Comparison of ENCODE assay signal across 24 cellular contexts in the genomic region with DNA sequence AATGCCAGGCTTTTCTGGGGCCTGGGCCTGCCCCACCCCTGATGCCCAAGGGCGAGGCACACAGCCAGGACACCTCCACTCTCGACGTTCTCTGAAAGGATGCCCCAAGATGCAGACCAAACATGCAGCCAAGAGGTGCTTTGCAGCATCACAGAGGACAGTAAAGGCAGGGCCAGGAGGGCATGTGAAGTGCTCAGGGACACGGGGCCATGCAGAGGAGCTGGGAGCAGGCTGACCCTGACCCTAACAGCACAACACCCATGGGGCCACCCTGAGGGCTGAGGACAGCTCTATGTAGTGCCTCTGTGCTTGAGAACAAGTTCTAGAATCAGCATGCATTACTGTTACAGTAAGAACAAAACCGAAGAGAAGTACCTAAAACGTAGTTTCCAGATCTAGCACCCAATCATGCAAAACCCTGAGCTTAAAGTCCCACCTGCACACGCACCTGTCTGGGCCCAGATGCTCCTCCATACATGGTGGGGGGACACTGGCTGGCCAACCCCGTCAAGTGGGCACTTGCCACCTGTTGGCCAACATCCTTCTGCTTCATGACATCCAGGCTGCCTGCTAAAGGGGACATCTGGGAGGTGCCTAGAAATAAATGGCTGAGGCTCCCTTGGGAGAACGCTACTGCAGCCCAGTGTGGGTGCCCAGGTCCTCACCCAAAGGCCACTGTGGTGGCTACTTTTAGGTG. TPM values are rescaled to one million over a fixed set of nuclear protein-coding genes. Genes with fewer than 3 reads are reported as not detected.
DNase-seq lines count a peak whose midpoint lies in the region; ATAC-seq and TF ChIP-seq lines count a peak whose summit lies in the region.
"Had no signal": no experiment of that assay in that cellular context is flagged by ENCODE, and none has a peak within 500 bp of the region (broad histone marks: within the 10 kb centered on the region; RNA-seq: fewer than 3 reads in every experiment).

No MANE protein-coding gene starts in this region.

- no peak for TF ChIP-seq CTCF in MCF 10A (IDR thresholded peaks at IDR 0.05; ENCODE audit: unreplicated experiment)
- TF ChIP-seq CTCF in mammary epithelial cell (conservative IDR thresholded peaks at IDR 0.05 in 1 of 2, IDR thresholded peaks at IDR 0.05 in 1 of 2; ENCODE audit: extremely low read depth in 1 of 2, insufficient read depth in 1 of 2, low read depth in 1 of 2, low read length in 2 of 2), result no peak
- TF ChIP-seq CTCF in adrenal gland (IDR thresholded peaks at IDR 0.05), result no peak
- no peak for TF ChIP-seq CTCF in mesothelial cell of epicardium (IDR thresholded peaks at IDR 0.05; ENCODE audit: unreplicated experiment)
- TF ChIP-seq CTCF in tibial nerve (IDR thresholded peaks at IDR 0.05), result no peak

- no peaks in the 10 kb centered on the region for H4K20me1 ChIP-seq in mammary epithelial cell (ENCODE audit: insufficient read depth, low read length)

- TF ChIP-seq EP300 in tibial nerve (IDR thresholded peaks at IDR 0.05), result no peak

- no peak overlapping the region for H3K4me3 ChIP-seq in mammary epithelial cell (replicated peaks in 1 of 3; ENCODE audit: insufficient read depth in 1 of 3, low read depth in 2 of 3, low read length in 3 of 3)
- H3K4me3 ChIP-seq in adrenal gland, result no peak overlapping the region
- H3K4me3 ChIP-seq in tibial nerve, result no peak overlapping the region
- H3K4me3 ChIP-seq: A549, gastrocnemius medialis, left lung, MG63, upper lobe of left lung had no signal

- H3K27ac Mint-ChIP-seq in MCF 10A (ENCODE audit: low read depth, unreplicated experiment) (no peak overlapping the region), mesothelial cell of epicardium (peak overlapping the region; percentile 75)
- H3K27ac Mint-ChIP-seq: T-cell had no signal

- no peak overlapping the region for H3K9ac ChIP-seq in mammary epithelial cell (ENCODE audit: insufficient read depth, low read length)

- in situ Hi-C loops in mammary epithelial cell (cut with MboI; ENCODE audit: low sequenced_read_pairs in 2 of 2), result loop anchor here in 1 of 2 donors (25.0 kb wide), 2 partner anchors 116 to 434 kb away; no protein-coding TSS in a partner anchor

- peaks cover 74% of the 10 kb centered on the region for H3K79me2 ChIP-seq in mammary epithelial cell (ENCODE audit: insufficient read depth, low read length)

- no peak for ATAC-seq in esophagus mucosa
- ATAC-seq: A549, gastrocnemius medialis, left lung, T-cell had no signal

- H3K36me3 Mint-ChIP-seq in MCF 10A (ENCODE audit: insufficient read depth, unreplicated experiment) (no peaks in the 10 kb centered on the region), mesothelial cell of epicardium (peaks cover 7% of the 10 kb centered on the region)

- H3K4me1 ChIP-seq in mammary epithelial cell (ENCODE audit: insufficient read depth, low read length) (peaks cover 59% of the 10 kb centered on the region), adrenal gland (replicated peaks in 1 of 2) (peaks cover 84 to 86% of the 10 kb centered on the region in 2 donors), tibial nerve (peaks cover 0 to 94% (median 55%) of the 10 kb centered on the region in 4 donors)

- no TSS peak for BruUV-seq in MCF 10A (replicated peaks; lab: Mats Ljungman, UMichigan)
- no TSS peak for BruUV-seq in mammary epithelial cell (replicated peaks; lab: Mats Ljungman, UMichigan)

- 75% methylated on average over 6 of the region's 9 CpGs for WGBS in mammary epithelial cell (ENCODE audit: low coverage, missing lambda C conversion rate)
- 68 to 77% (median 73%) methylated on average over 7 to 9 of the region's 9 CpGs for WGBS in adrenal gland, 4 donors
- WGBS in tibial nerve, 2 donors, result 74 to 83% methylated on average over 9 of the region's 9 CpGs

- peaks cover 51% of the 10 kb centered on the region for H3K4me1 Mint-ChIP-seq in MCF 10A (ENCODE audit: insufficient read depth, unreplicated experiment)
- H3K4me1 Mint-ChIP-seq in mesothelial cell of epicardium, result peaks cover 74% of the 10 kb centered on the region
- H3K4me1 Mint-ChIP-seq: activated CD4-positive, alpha-beta T cell treated with anti-CD3 and anti-CD28 coated beads, Interleukin-2, amount 10 ng/mL, durations not matched to agents 7 days and 5 days had no signal

- no peaks in the 10 kb centered on the region for H3K9me3 Mint-ChIP-seq in MCF 10A (ENCODE audit: unreplicated experiment)
- peaks cover 4% of the 10 kb centered on the region for H3K9me3 Mint-ChIP-seq in mesothelial cell of epicardium
- H3K9me3 Mint-ChIP-seq: activated CD4-positive, alpha-beta T cell treated with anti-CD3 and anti-CD28 coated beads, Interleukin-2, amount 10 ng/mL, durations not matched to agents 7 days and 5 days; T-cell had no signal

- no peaks in the 10 kb centered on the region for H3K27me3 Mint-ChIP-seq in MCF 10A (ENCODE audit: insufficient read depth, unreplicated experiment)
- H3K27me3 Mint-ChIP-seq in mesothelial cell of epicardium (ENCODE audit: low read depth), result no peaks in the 10 kb centered on the region
- H3K27me3 Mint-ChIP-seq: activated CD4-positive, alpha-beta T cell treated with anti-CD3 and anti-CD28 coated beads, Interleukin-2, amount 10 ng/mL, durations not matched to agents 7 days and 5 days; T-cell had no signal

- H3K4me3 Mint-ChIP-seq in MCF 10A (ENCODE audit: unreplicated experiment) (no peak overlapping the region), mesothelial cell of epicardium (no peak overlapping the region)
- H3K4me3 Mint-ChIP-seq: activated CD4-positive, alpha-beta T cell treated with anti-CD3 and anti-CD28 coated beads, Interleukin-2, amount 10 ng/mL, durations not matched to agents 7 days and 5 days; T-cell had no signal

- intact Hi-C loops in MCF 10A (cut with micrococcal nuclease) (loop anchor here (10.0 kb wide), 1 partner anchor 238 kb away; no protein-coding TSS in a partner anchor), mammary epithelial cell (cut with micrococcal nuclease) (loop anchor here (10.0 kb wide), 2 partner anchors 448 to 772 kb away; a partner anchor contains a TSS), adrenal gland (cut with DNase I) (loop anchor here in 1 of 2 donors (5.0 kb wide), 1 partner anchor 116 kb away; no protein-coding TSS in a partner anchor)

- H3K9me3 ChIP-seq in mammary epithelial cell (replicated peaks; ENCODE audit: insufficient read depth, low read length) (no peaks in the 10 kb centered on the region), adrenal gland (replicated peaks in 1 of 3) (no peaks in the 10 kb centered on the region), tibial nerve (no peaks in the 10 kb centered on the region)
- H3K9me3 ChIP-seq: A549, gastrocnemius medialis, left lung, MG63, upper lobe of left lung had no signal

- no peak overlapping the region for H3K4me2 ChIP-seq in mammary epithelial cell (ENCODE audit: insufficient read depth, low read depth, low read length)
- H3K4me2 ChIP-seq: A549 had no signal

- CTCF ChIA-PET in MCF 10A (lab: Yijun Ruan, JAX), result interaction anchor here (0.6 to 1.5 kb wide), 6 partner anchors 17 to 279 kb away, joined by 3 to 4 read pairs (median 4); no protein-coding TSS in a partner anchor
- CTCF ChIA-PET in mammary epithelial cell (lab: Charles Lee; ENCODE audit: low non-redundant PET), result no interaction called here

- H3K36me3 ChIP-seq in mammary epithelial cell (ENCODE audit: insufficient read depth, low read length) (no peaks in the 10 kb centered on the region), adrenal gland (replicated peaks in 1 of 2) (no peaks in the 10 kb centered on the region), tibial nerve (no peaks in the 10 kb centered on the region)
- H3K36me3 ChIP-seq: gastrocnemius medialis, left lung, MG63, upper lobe of left lung had no signal

- TF ChIP-seq POLR2A in adrenal gland (IDR thresholded peaks at IDR 0.05) (no peak), tibial nerve (IDR thresholded peaks at IDR 0.05) (no peak)

- dilution Hi-C loops in mammary epithelial cell (cut with HindIII; ENCODE audit: low sequenced_read_pairs), result no loop called here

- no peak overlapping the region for H3K27ac ChIP-seq in mammary epithelial cell (ENCODE audit: insufficient read depth, low read depth, low read length)
- H3K27ac ChIP-seq in adrenal gland, result peak overlapping the region in 4 of 5 donors; percentile 61 to 94 (median 86)
- peak overlapping the region in 3 of 4 donors; percentile 52 to 90 (median 84) for H3K27ac ChIP-seq in tibial nerve
- H3K27ac ChIP-seq: gastrocnemius medialis, left lung, upper lobe of left lung had no signal

- H2AFZ ChIP-seq in mammary epithelial cell (ENCODE audit: low read depth, low read length), result no peak overlapping the region

- POLR2A ChIA-PET in MCF 10A (lab: Yijun Ruan, JAX), result no interaction called here

- DNase-seq in MCF 10A (ENCODE audit: unreplicated experiment) (peak; percentile 43), mammary epithelial cell (no peak), adrenal gland (peak in 1 of 7 donors; percentile 9), mesothelial cell of epicardium (ENCODE audit: low spot score in 2 of 2, unreplicated experiment in 2 of 2) (no peak), tibial nerve (ENCODE audit: low spot score in 2 of 2) (no peak), 8988T (no peak), NCI-H748 (lab: John Stamatoyannopoulos, UW; ENCODE audit: unreplicated experiment) (no peak)
- DNase-seq: activated CD4-positive, alpha-beta T cell treated with anti-CD3 and anti-CD28 coated beads, Interleukin-2, amount 10 ng/mL, durations not matched to agents 7 days and 5 days; activated CD8-positive, alpha-beta memory T cell treated with anti-CD3 and anti-CD28 coated beads, Interleukin-2, amount 50 U/mL, for 48 hours; activated effector memory CD4-positive, alpha-beta T cell treated with anti-CD3 and anti-CD28 coated beads, Interleukin-2, amount 50 U/mL, for 16 hours; C1 segment of cervical spinal cord; DMS 273 treated with DMSO at 0.1 percent for 48 hours; gastrocnemius medialis; H7; MG63; NCI-H146; NK-92 treated with Interleukin-12 subunit alpha and Interleukin-12 subunit beta, amount 100 ng/mL, for 24 hours; occipital lobe; stimulated activated naive CD4-positive, alpha-beta T cell treated with Interleukin-2 at 50 U/mL for 16 hours; T-cell; upper lobe of left lung had no signal

- H3K27me3 ChIP-seq in mammary epithelial cell (ENCODE audit: insufficient read depth, low read length) (no peaks in the 10 kb centered on the region), adrenal gland (no peaks in the 10 kb centered on the region), tibial nerve (no peaks in the 10 kb centered on the region)
- H3K27me3 ChIP-seq: gastrocnemius medialis, left lung, MG63, upper lobe of left lung had no signal

RNA-seq across cellular contexts. Expression of a gene that starts 15.4 kb away (rescaled TPM):
- total RNA-seq in MCF 10A (2022) (9.6 and 11.4 TPM in 2 replicates), mammary epithelial cell (10 to 100 TPM; 22.7 to 61.0 TPM), adrenal gland (100 to 1,000 TPM in 6 of 8 donors, 10 to 100 TPM in 2; 74.5 to 262 (median 149) TPM), mesothelial cell of epicardium (139 to 141 TPM (median 141 TPM) in 3 replicates), tibial nerve (10 to 100 TPM; 21.6 to 51.6 (median 39.3) TPM), esophagus mucosa (30.8 TPM)
- polyA plus RNA-seq in mammary epithelial cell (13.2 TPM), adrenal gland (10 to 100 TPM; 20.5 to 40.0 (median 35.1) TPM)
- polyA minus RNA-seq in mammary epithelial cell, result 11.2 TPM
